15 cellular contexts compared by ENCODE assay signal in genomic region chr1:184684285-184685077, GRCh38.
DNase-seq lines count a peak whose midpoint lies in the region; ATAC-seq and TF ChIP-seq lines count a peak whose summit lies in the region.
"Had no signal": no experiment of that assay in that cellular context is flagged by ENCODE, and none has a peak within 500 bp of the region (broad histone marks: within the 10 kb centered on the region; RNA-seq: fewer than 3 reads in every experiment).

No MANE protein-coding gene starts in this region.

- no peak overlapping the region for H3K4me3 ChIP-seq in AG10803 (ENCODE audit: low read length)
- H3K4me3 ChIP-seq in left lung, result no peak overlapping the region
- H3K4me3 ChIP-seq: BLaER1 had no signal

- peak; percentile 28 for DNase-seq in AG10803 (ENCODE audit: low read depth)
- peak; percentile 34 to 67 for DNase-seq in left lung
- DNase-seq in islet precursor cell, result no peak
- DNase-seq in NAMALWA (ENCODE audit: low spot score), result no peak
- DNase-seq: activated CD4-positive, alpha-beta T cell treated with anti-CD3 and anti-CD28 coated beads, Interleukin-2, amount 50 U/mL, for 48 hours; activated effector memory CD4-positive, alpha-beta T cell treated with anti-CD3 and anti-CD28 coated beads, Interleukin-2, amount 50 U/mL, for 16 hours; GDM1; retina; stimulated activated CD4-positive, alpha-beta T cell treated with anti-CD3 and anti-CD28 coated beads, Interleukin-4, amount 100 ng/mL, for 24 hours; stimulated activated naive CD4-positive, alpha-beta T cell treated with Interleukin-2 at 50 U/mL for 16 hours had no signal

- intact Hi-C loops in left lung (cut with DNase I), result no loop called here

- no peak overlapping the region for H3K27ac ChIP-seq in left lung
- H3K27ac ChIP-seq: BLaER1 had no signal

- ATAC-seq in HG03280 (IDR thresholded peaks at IDR 0.05; ENCODE audit: unreplicated experiment) (peak; percentile 33), SK-N-SH treated with all-trans-retinoic acid at 6 μM for 48 hours (peak; percentile 36), left lung (peak; percentile 54), GM21825 (IDR thresholded peaks at IDR 0.05; ENCODE audit: unreplicated experiment) (no peak), GM21447 (IDR thresholded peaks at IDR 0.05; ENCODE audit: unreplicated experiment) (no peak)

- no peaks in the 10 kb centered on the region for H3K36me3 ChIP-seq in left lung
- H3K36me3 ChIP-seq: BLaER1 had no signal

- peaks cover 0 to 21% of the 10 kb centered on the region in 2 donors for H3K9me3 ChIP-seq in left lung

- H3K4me1 ChIP-seq in left lung, result peaks cover 0 to 5% of the 10 kb centered on the region in 2 donors
- H3K4me1 ChIP-seq: BLaER1 had no signal

- no peaks in the 10 kb centered on the region for H3K27me3 ChIP-seq in left lung
- H3K27me3 ChIP-seq: BLaER1 had no signal

- no peak for TF ChIP-seq CTCF in AG10803 (conservative IDR thresholded peaks at IDR 0.05; ENCODE audit: low read length)
- no peak for TF ChIP-seq CTCF in left lung (IDR thresholded peaks at IDR 0.05)

TF ChIP-seq in SK-N-SH treated with all-trans-retinoic acid at 6 μM for 48 hours, 23 proteins besides CTCF, POLR2A, EP300 and RAD21:
- no peak for TF ChIP-seq GLIS3 (CRISPR knock-in tag; IDR thresholded peaks at IDR 0.05)
- no peak for TF ChIP-seq PPARA (CRISPR knock-in tag; IDR thresholded peaks at IDR 0.05; ENCODE audit: borderline replicate concordance)
- no peak for TF ChIP-seq ZNF8 (CRISPR knock-in tag; IDR thresholded peaks at IDR 0.05)
- TF ChIP-seq ZNF70 (CRISPR knock-in tag; IDR thresholded peaks at IDR 0.05), result no peak
- TF ChIP-seq TOX (CRISPR knock-in tag; IDR thresholded peaks at IDR 0.05; ENCODE audit: borderline replicate concordance), result no peak
- TF ChIP-seq ISL1 (CRISPR knock-in tag; IDR thresholded peaks at IDR 0.05), result no peak
- no peak for TF ChIP-seq OSR1 (CRISPR knock-in tag; IDR thresholded peaks at IDR 0.05)
- no peak for TF ChIP-seq CSDC2 (CRISPR knock-in tag; IDR thresholded peaks at IDR 0.05)
- no peak for TF ChIP-seq ESRRG (CRISPR knock-in tag; IDR thresholded peaks at IDR 0.05)
- TF ChIP-seq ZFP30 (CRISPR knock-in tag; IDR thresholded peaks at IDR 0.05), result no peak
- TF ChIP-seq RARB (CRISPR knock-in tag; IDR thresholded peaks at IDR 0.05), result no peak
- TF ChIP-seq ARNTL (CRISPR knock-in tag; IDR thresholded peaks at IDR 0.05; ENCODE audit: borderline replicate concordance, low read depth), result no peak
- no peak for TF ChIP-seq POU6F1 (CRISPR knock-in tag; IDR thresholded peaks at IDR 0.05; ENCODE audit: borderline replicate concordance, low read depth)
- no peak for TF ChIP-seq ZC3H10 (CRISPR knock-in tag; IDR thresholded peaks at IDR 0.05)
- no peak for TF ChIP-seq CSRNP3 (CRISPR knock-in tag; IDR thresholded peaks at IDR 0.05)
- no peak for TF ChIP-seq CREB5 (CRISPR knock-in tag; IDR thresholded peaks at IDR 0.05; ENCODE audit: low read depth)
- no peak for TF ChIP-seq ZNF565 (CRISPR knock-in tag; conservative IDR thresholded peaks at IDR 0.05; ENCODE audit: low read depth)
- TF ChIP-seq TCF4 (CRISPR knock-in tag; IDR thresholded peaks at IDR 0.05; ENCODE audit: borderline replicate concordance), result no peak
- TF ChIP-seq ZFP3 (CRISPR knock-in tag; IDR thresholded peaks at IDR 0.05), result no peak
TF ChIP-seq in SK-N-SH treated with all-trans-retinoic acid at 6 μM for 48 hours: peak in this region for 0.

Comparison
In these comparisons a context has a peak if more than half of its experiments do, and no peak if none do; other contexts are left out.
1. DNase-seq: peak in AG10803 (single experiment) and left lung (2 of 2); none in islet precursor cell (single experiment) and NAMALWA (single experiment).
2. ATAC-seq: peak in HG03280 (single experiment), SK-N-SH treated with all-trans-retinoic acid at 6 μM for 48 hours (single experiment) and left lung (single experiment); none in GM21825 (single experiment) and GM21447 (single experiment).